In the genomic region with DNA sequence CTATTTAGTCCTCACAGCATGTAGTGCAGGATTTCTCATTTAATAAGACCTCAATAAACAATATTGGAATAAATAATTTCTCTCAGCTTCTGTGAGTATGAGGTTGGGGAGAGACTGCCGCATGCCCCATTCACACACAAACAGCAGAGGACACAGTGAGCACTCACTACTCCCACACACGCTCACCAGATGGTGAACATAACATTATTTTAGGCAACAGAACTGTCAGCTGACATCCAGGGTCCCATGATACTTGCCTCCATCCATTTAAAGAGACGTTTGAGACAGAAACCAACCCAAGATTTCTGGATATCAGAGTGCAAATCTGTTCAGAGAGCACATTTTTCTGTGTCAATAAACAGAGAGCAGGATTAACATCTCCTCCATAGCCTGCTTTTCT, we compare ENCODE assay signal across 13 cellular contexts. TPM values are rescaled to one million over a fixed set of nuclear protein-coding genes. Genes with fewer than 3 reads are reported as not detected.
DNase-seq lines count a peak whose midpoint lies in the region; ATAC-seq and TF ChIP-seq lines count a peak whose summit lies in the region.
"Had no signal": no experiment of that assay in that cellular context is flagged by ENCODE, and none has a peak within 500 bp of the region (broad histone marks: within the 10 kb centered on the region; RNA-seq: fewer than 3 reads in every experiment).

No MANE protein-coding gene starts in this region.

- H3K4me1 Mint-ChIP-seq in activated CD8-positive, alpha-beta T cell treated with anti-CD3 and anti-CD28 coated beads for 36 hours (ENCODE audit: low read depth): peaks cover 94% of the 10 kb centered on the region

- peak; percentile 73 for DNase-seq in activated CD8-positive, alpha-beta T cell treated with anti-CD3 and anti-CD28 coated beads for 36 hours
- DNase-seq in right atrium auricular region (ENCODE audit: low spot score) (no peak), NCI-H526 treated with DMSO at 0.1 percent for 48 hours (lab: John Stamatoyannopoulos, UW) (no peak), NCI-H2081 (lab: John Stamatoyannopoulos, UW) (no peak)
- no peak for DNase-seq in stimulated activated CD4-positive, alpha-beta T cell treated with anti-CD3 and anti-CD28 coated beads, Interleukin-12 subunit alpha, Interleukin-12 subunit beta, amount 100 ng/mL, for 4 hours
- DNase-seq in activated effector memory CD4-positive, alpha-beta T cell treated with Interleukin-2 at 50 U/mL for 16 hours: no peak
- DNase-seq: DND-41, mammary epithelial cell, NCI-H187 treated with DMSO at 0.1 percent for 48 hours had no signal

- intact Hi-C loops in activated CD8-positive, alpha-beta T cell treated with anti-CD3 and anti-CD28 coated beads for 36 hours (cut with micrococcal nuclease): loop anchor here (5.0 kb wide), 2 partner anchors 33 to 48 kb away; no protein-coding TSS in a partner anchor

- CTCF ChIA-PET in activated CD8-positive, alpha-beta T cell treated with anti-CD3 and anti-CD28 coated beads for 36 hours (lab: Charles Lee): interaction anchor here (1.9 to 3.9 kb wide), 2 partner anchors 10 to 64 kb away, joined by 4 to 13 read pairs; no protein-coding TSS in a partner anchor

- H3K27me3 ChIP-seq in right atrium auricular region: no peaks in the 10 kb centered on the region

- no peaks in the 10 kb centered on the region for H3K36me3 ChIP-seq in right atrium auricular region

- TF ChIP-seq CTCF in activated CD8-positive, alpha-beta T cell treated with anti-CD3 and anti-CD28 coated beads for 36 hours (IDR thresholded peaks at IDR 0.05): no peak
- TF ChIP-seq CTCF in right atrium auricular region (IDR thresholded peaks at IDR 0.05): no peak

- POLR2A ChIA-PET in activated CD8-positive, alpha-beta T cell treated with anti-CD3 and anti-CD28 coated beads for 36 hours (lab: Charles Lee): interaction anchor here (0.6 to 1.9 kb wide), 6 partner anchors 8 to 32 kb away, joined by 3 to 19 read pairs (median 4); a partner anchor contains a TSS

- H3K36me3 Mint-ChIP-seq in activated CD8-positive, alpha-beta T cell treated with anti-CD3 and anti-CD28 coated beads for 36 hours (ENCODE audit: low read depth): peaks cover 20% of the 10 kb centered on the region

- H3K27me3 Mint-ChIP-seq in activated CD8-positive, alpha-beta T cell treated with anti-CD3 and anti-CD28 coated beads for 36 hours: no peaks in the 10 kb centered on the region

- H3K27ac Mint-ChIP-seq in activated CD8-positive, alpha-beta T cell treated with anti-CD3 and anti-CD28 coated beads for 36 hours: peak overlapping the region; percentile 90

- peaks cover 0 to 36% of the 10 kb centered on the region in 2 donors for H3K4me1 ChIP-seq in right atrium auricular region

- peak overlapping the region; percentile 28 to 48 for H3K27ac ChIP-seq in right atrium auricular region

- no peaks in the 10 kb centered on the region for H3K9me3 ChIP-seq in right atrium auricular region

- no peak overlapping the region for H3K4me3 ChIP-seq in right atrium auricular region

- ATAC-seq in GM18498 (IDR thresholded peaks at IDR 0.05; ENCODE audit: unreplicated experiment): peak; percentile 29
- ATAC-seq in HG03354 (IDR thresholded peaks at IDR 0.05; ENCODE audit: poor library complexity, severe bottlenecking, unreplicated experiment): peak; percentile 36
- peak; percentile 13 for ATAC-seq in activated CD8-positive, alpha-beta T cell treated with anti-CD3 and anti-CD28 coated beads for 36 hours
- ATAC-seq: HCT116 had no signal

- peak overlapping the region; percentile 63 for H3K4me3 Mint-ChIP-seq in activated CD8-positive, alpha-beta T cell treated with anti-CD3 and anti-CD28 coated beads for 36 hours

- no peaks in the 10 kb centered on the region for H3K9me3 Mint-ChIP-seq in activated CD8-positive, alpha-beta T cell treated with anti-CD3 and anti-CD28 coated beads for 36 hours

RNA-seq across cellular contexts. Expression of a gene that starts 16.9 kb away (rescaled TPM):
- 10 to 100 TPM; 10.6 to 11.8 TPM for total RNA-seq in activated CD8-positive, alpha-beta T cell treated with anti-CD3 and anti-CD28 coated beads for 36 hours
- 1 to 10 TPM; 5.2 to 7.8 TPM for total RNA-seq in right atrium auricular region
- total RNA-seq: bronchial epithelial cell had no signal
